ENCODE assay signal across 21 cellular contexts in genomic region chr4:28508649-28509048, GRCh38.
"Had no signal": no experiment of that assay in that cellular context is flagged by ENCODE, and none has a peak within 500 bp of the region (broad histone marks: within the 10 kb centered on the region; RNA-seq: fewer than 3 reads in every experiment).

No MANE protein-coding gene starts in this region.

- ATAC-seq: left cardiac atrium; lower lobe of right lung; natural killer cell treated with Interleukin-12 subunit alpha and Interleukin-12 subunit beta and Interleukin-15 and Interleukin-18, amount 100 ng/mL, for 72 hours; right cardiac atrium had no signal

- DNase-seq: dermis blood vessel endothelial cell; endodermal cell; erythroblast; foreskin melanocyte; head of caudate nucleus; kidney; left cardiac atrium; left ventricle myocardium inferior; lower lobe of right lung; midbrain; nucleus accumbens; ovary; right cardiac atrium; small intestine; stimulated activated CD4-positive, alpha-beta T cell treated with anti-CD3 and anti-CD28 coated beads, Interleukin-12 subunit alpha, Interleukin-12 subunit beta, amount 100 ng/mL, for 4 hours; stimulated activated naive CD4-positive, alpha-beta T cell; trophoblast cell had no signal

- H3K27me3 ChIP-seq: hepatocyte, neural progenitor cell, ovary had no signal

- H2AFZ ChIP-seq: hepatocyte, neural progenitor cell had no signal

- H3K27ac ChIP-seq: hepatocyte, left ventricle myocardium inferior, lower lobe of right lung, neural progenitor cell, ovary had no signal

- H3K79me2 ChIP-seq: hepatocyte had no signal

- H3K4me3 ChIP-seq: hepatocyte, left ventricle myocardium inferior, lower lobe of right lung, neural progenitor cell, ovary had no signal

- H3K9me3 ChIP-seq: left ventricle myocardium inferior, lower lobe of right lung, ovary had no signal

- H3K4me1 ChIP-seq: left ventricle myocardium inferior, lower lobe of right lung, neural progenitor cell had no signal

- H3K36me3 ChIP-seq: left ventricle myocardium inferior, lower lobe of right lung, neural progenitor cell, ovary had no signal

- FAIRE-seq: endothelial cell of umbilical vein, kidney, small intestine had no signal

- H3K9ac ChIP-seq: neural progenitor cell had no signal

- H3K4me2 ChIP-seq: hepatocyte, neural progenitor cell had no signal
